20 cellular contexts compared by ENCODE assay signal in the genomic region with DNA sequence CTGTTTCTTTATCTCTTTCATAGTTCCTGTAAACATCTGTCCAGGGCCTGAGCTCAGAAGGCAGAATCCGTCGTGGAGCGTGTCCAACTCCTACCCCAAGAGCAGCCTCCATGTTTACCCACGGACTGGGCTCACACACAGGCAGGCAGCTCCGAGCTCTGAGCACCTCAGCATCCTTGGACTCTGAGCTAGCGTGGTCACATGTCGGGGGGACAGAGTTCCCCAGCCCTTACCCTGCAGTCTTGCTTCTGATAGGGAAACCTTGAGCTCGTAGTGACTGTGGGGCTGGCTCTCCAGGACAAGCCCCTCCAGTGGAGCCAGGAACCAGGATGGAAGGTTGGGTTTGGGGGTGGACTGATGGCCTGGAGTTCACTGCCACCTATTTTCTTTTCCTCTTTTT.
"Had no signal": no experiment of that assay in that cellular context is flagged by ENCODE, and none has a peak within 500 bp of the region (broad histone marks: within the 10 kb centered on the region; RNA-seq: fewer than 3 reads in every experiment).

No MANE protein-coding gene starts in this region.

- H3K27me3 ChIP-seq: brain microvascular endothelial cell had no signal

- H3K36me3 ChIP-seq: brain microvascular endothelial cell had no signal

- H3K4me3 ChIP-seq: PC-9 had no signal

- H3K27ac Mint-ChIP-seq: activated CD8-positive, alpha-beta T cell treated with anti-CD3 and anti-CD28 coated beads, Interleukin-2, amount 10 ng/mL, durations not matched to agents 7 days and 5 days; activated naive CD8-positive, alpha-beta T cell treated with anti-CD3 and anti-CD28 coated beads, Interleukin-2, amount 10 ng/mL, durations not matched to agents 7 days and 5 days; IgD-negative memory B cell; T-helper 1 cell treated with Interleukin-12 subunit alpha and Interleukin-12 subunit beta and Interleukin-4 antibody, amounts not matched to agents 30 μg/mL and 1 μg/mL, for 36 hours had no signal

- H3K4me3 Mint-ChIP-seq: activated CD8-positive, alpha-beta T cell treated with anti-CD3 and anti-CD28 coated beads, Interleukin-2, amount 10 ng/mL, durations not matched to agents 7 days and 5 days; activated naive CD8-positive, alpha-beta T cell treated with anti-CD3 and anti-CD28 coated beads, Interleukin-2, amount 10 ng/mL, durations not matched to agents 7 days and 5 days; IgD-negative memory B cell; T-helper 1 cell treated with Interleukin-12 subunit alpha and Interleukin-12 subunit beta and Interleukin-4 antibody, amounts not matched to agents 30 μg/mL and 1 μg/mL, for 36 hours had no signal

- DNase-seq: activated CD4-positive, alpha-beta T cell treated with anti-CD3 and anti-CD28 coated beads for 4 hours; activated CD4-positive, alpha-beta T cell treated with anti-CD3 and anti-CD28 coated beads, Interleukin-2, amount 50 U/mL, for 4 hours; activated CD8-positive, alpha-beta memory T cell treated with anti-CD3 and anti-CD28 coated beads, Interleukin-2, amount 50 U/mL, for 48 hours; activated CD8-positive, alpha-beta T cell treated with anti-CD3 and anti-CD28 coated beads, Interleukin-2, amount 10 ng/mL, durations not matched to agents 7 days and 5 days; activated naive CD4-positive, alpha-beta T cell treated with anti-CD3 and anti-CD28 coated beads, Interleukin-2, amount 50 U/mL, for 16 hours; activated naive CD8-positive, alpha-beta T cell treated with anti-CD3 and anti-CD28 coated beads, Interleukin-2, amount 10 ng/mL, durations not matched to agents 7 days and 5 days; activated T-cell treated with anti-CD3 and anti-CD28 coated beads, Interleukin-2, amount 50 U/mL, for 1 hour; amniotic stem cell; brain microvascular endothelial cell; NCI-H1092; NCI-H1417; NCI-H1694 treated with DMSO at 0.1 percent for 48 hours; NCI-H2029 treated with DMSO at 0.1 percent for 48 hours; NCI-H510A treated with DMSO at 0.1 percent for 48 hours; PC-9; SHP77 treated with DMSO at 0.1 percent for 48 hours had no signal

- H3K36me3 Mint-ChIP-seq: activated naive CD8-positive, alpha-beta T cell treated with anti-CD3 and anti-CD28 coated beads, Interleukin-2, amount 10 ng/mL, durations not matched to agents 7 days and 5 days had no signal

- H3K27me3 Mint-ChIP-seq: IgD-negative memory B cell had no signal

- H3K27ac ChIP-seq: brain microvascular endothelial cell, KMS-11, PC-9 had no signal

- ATAC-seq: activated CD4-positive, CD25-positive, alpha-beta regulatory T cell treated with anti-CD3 and anti-CD28 coated beads, Interleukin-2, amount 50 U/mL, for 24 hours; activated CD8-positive, alpha-beta T cell treated with anti-CD3 and anti-CD28 coated beads, Interleukin-2, amount 10 ng/mL, durations not matched to agents 7 days and 5 days had no signal

- H3K9me3 Mint-ChIP-seq: activated naive CD8-positive, alpha-beta T cell treated with anti-CD3 and anti-CD28 coated beads, Interleukin-2, amount 10 ng/mL, durations not matched to agents 7 days and 5 days; IgD-negative memory B cell; T-helper 1 cell treated with Interleukin-12 subunit alpha and Interleukin-12 subunit beta and Interleukin-4 antibody, amounts not matched to agents 30 μg/mL and 1 μg/mL, for 36 hours had no signal
